20 cellular contexts compared by ENCODE assay signal in genomic region chr14:77520626-77521025, GRCh38. TPM values are rescaled to one million over a fixed set of nuclear protein-coding genes. Genes with fewer than 3 reads are reported as not detected.
DNase-seq lines count a peak whose midpoint lies in the region; ATAC-seq and TF ChIP-seq lines count a peak whose summit lies in the region.
"Had no signal": no experiment of that assay in that cellular context is flagged by ENCODE, and none has a peak within 500 bp of the region (broad histone marks: within the 10 kb centered on the region; RNA-seq: fewer than 3 reads in every experiment).

No MANE protein-coding gene starts in this region.

- no peak for ATAC-seq in natural killer cell
- ATAC-seq in natural killer cell treated with Interleukin-12 subunit alpha and Interleukin-12 subunit beta and Interleukin-15 and Interleukin-18, amount 100 ng/mL, for 72 hours, result no peak
- no peak for ATAC-seq in gastrocnemius medialis
- ATAC-seq in stimulated activated memory B cell treated with anti-CD40 and anti-IgM and Interleukin-4, amounts not matched to agents 10 μg/mL and 1 μg/mL and 100 μg/mL, for 72 hours, result no peak
- ATAC-seq: GM12878 had no signal

- H3K4me1 ChIP-seq in gastrocnemius medialis, result no peaks in the 10 kb centered on the region

- intact Hi-C loops in natural killer cell (cut with micrococcal nuclease), result no loop called here
- intact Hi-C loops in dorsolateral prefrontal cortex (cut with DNase I), result no loop called here
- intact Hi-C loops in gastrocnemius medialis (cut with DNase I; ENCODE audit: low total_unique reads), result no loop called here

- peaks cover 0 to 23% of the 10 kb centered on the region in 2 donors for H3K36me3 ChIP-seq in gastrocnemius medialis

- peak overlapping the region; percentile 35 to 47 for H3K27ac Mint-ChIP-seq in natural killer cell
- H3K27ac Mint-ChIP-seq in natural killer cell treated with Interleukin-12 subunit alpha and Interleukin-12 subunit beta and Interleukin-15 and Interleukin-18, amount 100 ng/mL, for 72 hours, result no peak overlapping the region
- no peak overlapping the region for H3K27ac Mint-ChIP-seq in stimulated activated memory B cell treated with anti-CD40 and anti-IgM and Interleukin-4, amounts not matched to agents 10 μg/mL and 1 μg/mL and 100 μg/mL, for 72 hours
- H3K27ac Mint-ChIP-seq: B cell; CD4-positive, alpha-beta T cell; CD8-positive, alpha-beta memory T cell had no signal

- H3K9me3 ChIP-seq in gastrocnemius medialis, result no peaks in the 10 kb centered on the region
- H3K9me3 ChIP-seq: BLaER1 treated with 17β-estradiol and CSF1 and Interleukin-3, amounts not matched to agents 10 nM and 100 nM had no signal

- no peaks in the 10 kb centered on the region for H3K27me3 ChIP-seq in dorsolateral prefrontal cortex
- no peaks in the 10 kb centered on the region for H3K27me3 ChIP-seq in gastrocnemius medialis
- H3K27me3 ChIP-seq: BLaER1 treated with 17β-estradiol and CSF1 and Interleukin-3, amounts not matched to agents 10 nM and 100 nM had no signal

- TF ChIP-seq CTCF in natural killer cell (IDR thresholded peaks at IDR 0.05) (no peak), dorsolateral prefrontal cortex (IDR thresholded peaks at IDR 0.05 in 54 of 56, conservative IDR thresholded peaks at IDR 0.05 in 2 of 56; ENCODE audit: low read depth in 1 of 56, partially characterized antibody in 56 of 56) (no peak), gastrocnemius medialis (IDR thresholded peaks at IDR 0.05 in 4 of 5, conservative IDR thresholded peaks at IDR 0.05 in 1 of 5) (no peak)

- no peaks in the 10 kb centered on the region for H3K9me3 Mint-ChIP-seq in natural killer cell
- no peaks in the 10 kb centered on the region for H3K9me3 Mint-ChIP-seq in natural killer cell treated with Interleukin-12 subunit alpha and Interleukin-12 subunit beta and Interleukin-15 and Interleukin-18, amount 100 ng/mL, for 72 hours
- H3K9me3 Mint-ChIP-seq in stimulated activated memory B cell treated with anti-CD40 and anti-IgM and Interleukin-4, amounts not matched to agents 10 μg/mL and 1 μg/mL and 100 μg/mL, for 72 hours, result no peaks in the 10 kb centered on the region
- H3K9me3 Mint-ChIP-seq: CD14-positive monocyte; CD4-positive, alpha-beta T cell; CD8-positive, alpha-beta memory T cell had no signal

- no peaks in the 10 kb centered on the region for H3K27me3 Mint-ChIP-seq in natural killer cell (ENCODE audit: low read depth in 2 of 2)
- no peaks in the 10 kb centered on the region for H3K27me3 Mint-ChIP-seq in natural killer cell treated with Interleukin-12 subunit alpha and Interleukin-12 subunit beta and Interleukin-15 and Interleukin-18, amount 100 ng/mL, for 72 hours
- no peaks in the 10 kb centered on the region for H3K27me3 Mint-ChIP-seq in stimulated activated memory B cell treated with anti-CD40 and anti-IgM and Interleukin-4, amounts not matched to agents 10 μg/mL and 1 μg/mL and 100 μg/mL, for 72 hours
- H3K27me3 Mint-ChIP-seq: B cell; CD4-positive, alpha-beta T cell had no signal

- H3K4me3 Mint-ChIP-seq in natural killer cell, result no peak overlapping the region
- H3K4me3 Mint-ChIP-seq in natural killer cell treated with Interleukin-12 subunit alpha and Interleukin-12 subunit beta and Interleukin-15 and Interleukin-18, amount 100 ng/mL, for 72 hours, result no peak overlapping the region
- H3K4me3 Mint-ChIP-seq in stimulated activated memory B cell treated with anti-CD40 and anti-IgM and Interleukin-4, amounts not matched to agents 10 μg/mL and 1 μg/mL and 100 μg/mL, for 72 hours, result no peak overlapping the region
- H3K4me3 Mint-ChIP-seq: B cell; CD14-positive monocyte; CD4-positive, alpha-beta T cell; CD8-positive, alpha-beta memory T cell had no signal

- H3K36me3 Mint-ChIP-seq in natural killer cell, result peaks cover 28% of the 10 kb centered on the region
- H3K36me3 Mint-ChIP-seq in natural killer cell treated with Interleukin-12 subunit alpha and Interleukin-12 subunit beta and Interleukin-15 and Interleukin-18, amount 100 ng/mL, for 72 hours, result peaks cover 21% of the 10 kb centered on the region
- H3K36me3 Mint-ChIP-seq in stimulated activated memory B cell treated with anti-CD40 and anti-IgM and Interleukin-4, amounts not matched to agents 10 μg/mL and 1 μg/mL and 100 μg/mL, for 72 hours, result peaks cover 83% of the 10 kb centered on the region

- H3K27ac ChIP-seq in dorsolateral prefrontal cortex, result no peak overlapping the region
- H3K27ac ChIP-seq in gastrocnemius medialis, result no peak overlapping the region
- H3K27ac ChIP-seq: BLaER1 treated with 17β-estradiol and CSF1 and Interleukin-3, amounts not matched to agents 10 nM and 100 nM; GM23248 had no signal

- TF ChIP-seq POLR2A in gastrocnemius medialis (IDR thresholded peaks at IDR 0.05), result no peak

- DNase-seq in natural killer cell (no peak), NCI-H146 (lab: John Stamatoyannopoulos, UW) (peak; percentile 32), NCI-H526 treated with DMSO at 0.1 percent for 48 hours (lab: John Stamatoyannopoulos, UW) (peak; percentile 95), dorsolateral prefrontal cortex (no peak), gastrocnemius medialis (no peak)
- DNase-seq in natural killer cell treated with Interleukin-12 subunit alpha and Interleukin-12 subunit beta and Interleukin-15 and Interleukin-18, amount 100 ng/mL, for 72 hours (ENCODE audit: low spot score), result no peak
- DNase-seq: CD4-positive, alpha-beta T cell; CD8-positive, alpha-beta memory T cell; DMS 273 treated with DMSO at 0.1 percent for 48 hours; DMS79; EL; GDM1; GM23248; H7; HCEC 1CT had no signal

- peaks cover 12 to 18% of the 10 kb centered on the region in 2 donors for H3K4me1 Mint-ChIP-seq in natural killer cell
- H3K4me1 Mint-ChIP-seq in natural killer cell treated with Interleukin-12 subunit alpha and Interleukin-12 subunit beta and Interleukin-15 and Interleukin-18, amount 100 ng/mL, for 72 hours (ENCODE audit: low read depth in 2 of 2), result peaks cover 0 to 6% of the 10 kb centered on the region in 2 donors
- H3K4me1 Mint-ChIP-seq in stimulated activated memory B cell treated with anti-CD40 and anti-IgM and Interleukin-4, amounts not matched to agents 10 μg/mL and 1 μg/mL and 100 μg/mL, for 72 hours, result no peaks in the 10 kb centered on the region
- H3K4me1 Mint-ChIP-seq: B cell had no signal

- in situ Hi-C loops in gastrocnemius medialis (cut with MboI; ENCODE audit: low sequenced_read_pairs in 4 of 4), result no loop called here

- no peak overlapping the region for H3K4me3 ChIP-seq in dorsolateral prefrontal cortex
- H3K4me3 ChIP-seq in gastrocnemius medialis, result no peak overlapping the region
- H3K4me3 ChIP-seq: BLaER1 treated with 17β-estradiol and CSF1 and Interleukin-3, amounts not matched to agents 10 nM and 100 nM; GM12878; GM23248 had no signal

RNA-seq across cellular contexts. Expression of gene ISM2, which starts 22.0 kb away (rescaled TPM):
- not detected for total RNA-seq in natural killer cell
- total RNA-seq in natural killer cell treated with Interleukin-12 subunit alpha and Interleukin-12 subunit beta and Interleukin-15 and Interleukin-18, amount 100 ng/mL, for 72 hours, result under 1 TPM; 0.14 to 0.36 TPM
- 1 to 10 TPM in 46 of 120 experiments, under 1 TPM in 69, not detected in 5; 0.19 to 3.2 (median 0.90) TPM for total RNA-seq in dorsolateral prefrontal cortex
- total RNA-seq in gastrocnemius medialis, result not detected
- total RNA-seq: CD4-positive, alpha-beta T cell; CD8-positive, alpha-beta memory T cell; GM12878 had no signal

Comparison
In these comparisons a context has a peak if more than half of its experiments do, and no peak if none do; other contexts are left out.
1. H3K27ac Mint-ChIP-seq: peak in natural killer cell (2 of 2); none in natural killer cell treated with Interleukin-12 subunit alpha and Interleukin-12 subunit beta and Interleukin-15 and Interleukin-18, amount 100 ng/mL, for 72 hours (0 of 2) and stimulated activated memory B cell treated with anti-CD40 and anti-IgM and Interleukin-4, amounts not matched to agents 10 μg/mL and 1 μg/mL and 100 μg/mL, for 72 hours (single experiment).
2. DNase-seq: peak in NCI-H146 (single experiment) and NCI-H526 treated with DMSO at 0.1 percent for 48 hours (single experiment); none in natural killer cell (single experiment), natural killer cell treated with Interleukin-12 subunit alpha and Interleukin-12 subunit beta and Interleukin-15 and Interleukin-18, amount 100 ng/mL, for 72 hours (single experiment), dorsolateral prefrontal cortex (0 of 10) and gastrocnemius medialis (0 of 2).